Comparison of ENCODE assay signal across 8 cellular contexts in the genomic region with DNA sequence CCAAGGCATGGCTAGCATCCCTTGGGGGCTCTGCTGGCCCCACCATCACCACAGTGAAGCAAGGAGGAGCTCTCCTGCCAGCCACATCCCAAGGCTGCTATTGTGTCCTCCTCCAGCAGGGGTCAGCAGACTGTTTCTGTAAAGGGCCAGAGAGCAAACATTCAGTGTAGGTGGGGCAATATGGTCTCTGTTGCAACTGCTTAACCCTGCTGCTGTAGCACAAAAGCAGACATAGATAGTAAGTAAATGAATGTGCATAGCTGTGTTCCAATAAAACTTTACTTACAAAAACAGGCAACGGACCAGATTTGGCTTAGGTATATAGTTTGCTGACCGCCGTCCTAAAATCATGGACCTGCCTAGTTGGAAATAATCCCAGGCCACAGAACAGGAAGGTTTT. TPM values are rescaled to one million over a fixed set of nuclear protein-coding genes. Genes with fewer than 3 reads are reported as not detected.
DNase-seq lines count a peak whose midpoint lies in the region; ATAC-seq and TF ChIP-seq lines count a peak whose summit lies in the region.

No MANE protein-coding gene starts in this region.

- no peak overlapping the region for H3K4me3 ChIP-seq in coronary artery

- peak; percentile 52 for ATAC-seq in HG03196 (IDR thresholded peaks at IDR 0.05; ENCODE audit: unreplicated experiment)
- no peak for ATAC-seq in HG03571 (IDR thresholded peaks at IDR 0.05; ENCODE audit: unreplicated experiment)

- peak; percentile 40 for DNase-seq in NCI-H510A treated with DMSO at 0.1 percent for 48 hours (lab: John Stamatoyannopoulos, UW)
- peak; percentile 58 to 68 for DNase-seq in activated CD4-positive, alpha-beta T cell treated with anti-CD3 and anti-CD28 coated beads for 24 hours (ENCODE audit: low read depth in 2 of 2)
- DNase-seq in coronary artery (ENCODE audit: low spot score): no peak
- DNase-seq in lung microvascular endothelial cell (ENCODE audit: low read depth in 2 of 2): peak; percentile 75 to 77
- peak; percentile 36 for DNase-seq in stimulated activated CD8-positive, alpha-beta memory T cell treated with anti-CD3 and anti-CD28 coated beads, Interleukin-15, amount 100 ng/mL, for 1 hour (ENCODE audit: low read depth)

- H3K27ac ChIP-seq in coronary artery: no peak overlapping the region

- TF ChIP-seq CTCF in GM12873 (IDR thresholded peaks at IDR 0.05; ENCODE audit: insufficient read depth, low read depth, low read length, missing control alignments) (peak; percentile 98), coronary artery (IDR thresholded peaks at IDR 0.05) (peak; percentile 69)

RNA-seq across cellular contexts. Expression of a gene that starts 36.4 kb away (rescaled TPM):
- under 0.01 TPM in 1 of 2 replicates, not detected in the other for total RNA-seq in lung microvascular endothelial cell
